ENCODE assay signal across 2 cellular contexts in genomic region chr4:2256781-2257191, GRCh38.
TF ChIP-seq lines count a peak whose summit lies in the region.

No MANE protein-coding gene starts in this region.

TF ChIP-seq in liver, 16 proteins besides CTCF, POLR2A, EP300 and RAD21:
- TF ChIP-seq NR2F2 (IDR thresholded peaks at IDR 0.05) (peak; percentile 81), ATF3 (IDR thresholded peaks at IDR 0.05) (no peak), FOXA2 (IDR thresholded peaks at IDR 0.05) (no peak), SP1 (IDR thresholded peaks at IDR 0.05) (peak; percentile 63), TAF1 (conservative IDR thresholded peaks at IDR 0.05) (no peak), RXRA (IDR thresholded peaks at IDR 0.05) (peak in 1 of 2 donors; percentile 36)

TF ChIP-seq in HepG2, 621 proteins besides CTCF, POLR2A, EP300 and RAD21:
- TF ChIP-seq HNF1A (IDR thresholded peaks at IDR 0.05; ENCODE audit: low read depth), result no peak
- no peak for TF ChIP-seq HNF1A (CRISPR knock-in tag; IDR thresholded peaks at IDR 0.05; ENCODE audit: borderline replicate concordance)
- no peak for TF ChIP-seq SRF (IDR thresholded peaks at IDR 0.05; ENCODE audit: low read depth, low read length)
- no peak for TF ChIP-seq TMF1 (CRISPR knock-in tag; IDR thresholded peaks at IDR 0.05; ENCODE audit: low read depth)
- TF ChIP-seq SNAPC5 (CRISPR knock-in tag; IDR thresholded peaks at IDR 0.05; ENCODE audit: borderline replicate concordance), result no peak
